In genomic region chr15:43225201-43225949, GRCh38 we compare ENCODE assay signal across 8 cellular contexts. TPM values are rescaled to one million over a fixed set of nuclear protein-coding genes. Genes with fewer than 3 reads are reported as not detected.
DNase-seq lines count a peak whose midpoint lies in the region; ATAC-seq and TF ChIP-seq lines count a peak whose summit lies in the region.

No MANE protein-coding gene starts in this region.

- in situ Hi-C loops in Panc1 (cut with HindIII; ENCODE audit: low pct_unique_long_range_greater_than_20kb, low sequenced_read_pairs), result no loop called here

- no peak overlapping the region for H3K27ac Mint-ChIP-seq in activated naive CD4-positive, alpha-beta T cell treated with anti-CD3 and anti-CD28 coated beads, Interleukin-2, amount 50 U/mL, for 72 hours
- no peak overlapping the region for H3K27ac Mint-ChIP-seq in progenitor cell of endocrine pancreas

- H3K9me3 Mint-ChIP-seq in activated naive CD4-positive, alpha-beta T cell treated with anti-CD3 and anti-CD28 coated beads, Interleukin-2, amount 50 U/mL, for 72 hours, result no peaks in the 10 kb centered on the region
- H3K9me3 Mint-ChIP-seq in progenitor cell of endocrine pancreas (ENCODE audit: low read depth), result peaks cover 2% of the 10 kb centered on the region

- peaks cover 7% of the 10 kb centered on the region for H3K27me3 ChIP-seq in Panc1 (ENCODE audit: control insufficient read depth, insufficient read depth, low read length)

- no peak overlapping the region for H3K4me3 Mint-ChIP-seq in progenitor cell of endocrine pancreas (ENCODE audit: low read depth)

- no peaks in the 10 kb centered on the region for H3K9me3 ChIP-seq in Panc1 (ENCODE audit: control insufficient read depth, insufficient read depth, low read depth, low read length)

- H3K36me3 ChIP-seq in Panc1 (ENCODE audit: control insufficient read depth, insufficient read depth, low read length), result no peaks in the 10 kb centered on the region

- peaks cover 11% of the 10 kb centered on the region for H3K27me3 Mint-ChIP-seq in progenitor cell of endocrine pancreas

- no peak overlapping the region for H3K27ac ChIP-seq in Panc1 (ENCODE audit: low read length)

- ATAC-seq in Panc1 (peak; percentile 95), Right ventricle myocardium superior (ENCODE audit: poor library complexity) (peak; percentile 87), HG02973 (IDR thresholded peaks at IDR 0.05; ENCODE audit: unreplicated experiment) (no peak)
- ATAC-seq in activated naive CD4-positive, alpha-beta T cell treated with anti-CD3 and anti-CD28 coated beads, Interleukin-2, amount 50 U/mL, for 72 hours, result peak; percentile 87 to 93

- no TSS peak for BruUV-seq in Panc1 (replicated peaks; lab: Mats Ljungman, UMichigan)

- CTCF ChIA-PET in Panc1 (lab: Charles Lee), result interaction anchor here (0.5 to 1.9 kb wide), 15 partner anchors 11 to 242 kb away, joined by 3 to 49 read pairs (median 5); partner anchors contain the start of genes TGM5 and TGM7

- DNase-seq in Daoy (ENCODE audit: low read depth) (peak; percentile 57), HT1080 (ENCODE audit: low read depth) (peak; percentile 55), Panc1 (ENCODE audit: low read depth, low spot score) (peak; percentile 45), Right ventricle myocardium superior (no peak), progenitor cell of endocrine pancreas (ENCODE audit: low spot score, unreplicated experiment) (no peak), T1000 (lab: John Stamatoyannopoulos, UW) (no peak)
- peak in 1 of 2 donors; percentile 54 for DNase-seq in activated naive CD4-positive, alpha-beta T cell treated with anti-CD3 and anti-CD28 coated beads, Interleukin-2, amount 50 U/mL, for 72 hours (ENCODE audit: low spot score in 2 of 2)

- intact Hi-C loops in Panc1 (cut with micrococcal nuclease; ENCODE audit: unreplicated experiment), result loop anchor here (1.0 kb wide), 1 partner anchor 60 kb away; no protein-coding TSS in a partner anchor
- intact Hi-C loops in Right ventricle myocardium superior (cut with DNase I), result loop anchor here (2.0 kb wide), 1 partner anchor 61 kb away; no protein-coding TSS in a partner anchor

- POLR2A ChIA-PET in Panc1 (lab: Charles Lee), result interaction anchor here (0.5 kb wide), 1 partner anchor 60 kb away, joined by 4 read pairs; no protein-coding TSS in a partner anchor

- H3K4me3 ChIP-seq in Panc1 (ENCODE audit: low read depth in 2 of 2, low read length in 2 of 2), result no peak overlapping the region

- TF ChIP-seq CTCF in Panc1 (IDR thresholded peaks at IDR 0.05) (peak; percentile 87), progenitor cell of endocrine pancreas (IDR thresholded peaks at IDR 0.05; ENCODE audit: unreplicated experiment) (peak; percentile 67)

- H3K4me1 Mint-ChIP-seq in progenitor cell of endocrine pancreas (ENCODE audit: low read depth), result peaks cover 4% of the 10 kb centered on the region

- no peaks in the 10 kb centered on the region for H3K4me1 ChIP-seq in Panc1 (ENCODE audit: control insufficient read depth, insufficient read depth, low read length)

- H3K36me3 Mint-ChIP-seq in activated naive CD4-positive, alpha-beta T cell treated with anti-CD3 and anti-CD28 coated beads, Interleukin-2, amount 50 U/mL, for 72 hours, result no peaks in the 10 kb centered on the region
- H3K36me3 Mint-ChIP-seq in progenitor cell of endocrine pancreas (ENCODE audit: insufficient read depth), result no peaks in the 10 kb centered on the region

RNA-seq across cellular contexts. Expression of gene EPB42, which starts 4.6 kb away (rescaled TPM):
- total RNA-seq in Daoy (2014; rRNA removed; shearing (Covaris generic)), result not detected in 2 replicates
- total RNA-seq in HT1080 (2014; rRNA removed; shearing (Covaris generic)), result not detected in 2 replicates
- not detected in 2 replicates for polyA plus RNA-seq in HT1080 (2015; cell fraction: cytosol; rRNA removed)
- not detected in 2 replicates for polyA plus RNA-seq in HT1080 (2015; cell fraction: nucleus; rRNA removed)
- 0.10 TPM for total RNA-seq in Panc1 (2021; ENCODE audit: unreplicated experiment)
- not detected for polyA plus RNA-seq in Panc1 (2012; ENCODE audit: insufficient read length)
- not detected for total RNA-seq in activated naive CD4-positive, alpha-beta T cell treated with anti-CD3 and anti-CD28 coated beads, Interleukin-2, amount 50 U/mL, for 72 hours
- 0.24 TPM for total RNA-seq in Right ventricle myocardium superior
- total RNA-seq in progenitor cell of endocrine pancreas, result not detected in 2 replicates

RNA-seq across cellular contexts. Expression of gene CCNDBP1, which starts 40.2 kb away (rescaled TPM):
- total RNA-seq in Daoy (2014; rRNA removed; shearing (Covaris generic)), result 38.5 and 59.3 TPM in 2 replicates
- total RNA-seq in HT1080 (2014; rRNA removed; shearing (Covaris generic)), result 41.6 and 42.7 TPM in 2 replicates
- 48.5 and 49.6 TPM in 2 replicates for polyA plus RNA-seq in HT1080 (2015; cell fraction: cytosol; rRNA removed)
- polyA plus RNA-seq in HT1080 (2015; cell fraction: nucleus; rRNA removed), result 48.0 and 63.0 TPM in 2 replicates
- total RNA-seq in Panc1 (2021; ENCODE audit: unreplicated experiment), result 62.5 TPM
- polyA plus RNA-seq in Panc1 (2012; ENCODE audit: insufficient read length), result 75.8 TPM
- total RNA-seq in activated naive CD4-positive, alpha-beta T cell treated with anti-CD3 and anti-CD28 coated beads, Interleukin-2, amount 50 U/mL, for 72 hours, result 10 to 100 TPM; 61.7 to 62.7 TPM
- 47.7 TPM for total RNA-seq in Right ventricle myocardium superior
- total RNA-seq in progenitor cell of endocrine pancreas, result 43.2 and 44.1 TPM in 2 replicates

RNA-seq across cellular contexts. Expression of gene TGM5, which starts 41.4 kb away (rescaled TPM):
- total RNA-seq in Daoy (2014; rRNA removed; shearing (Covaris generic)), result 0.51 TPM in 1 of 2 replicates, not detected in the other
- total RNA-seq in HT1080 (2014; rRNA removed; shearing (Covaris generic)), result 0.20 and 0.98 TPM in 2 replicates
- 0.33 and 0.72 TPM in 2 replicates for polyA plus RNA-seq in HT1080 (2015; cell fraction: cytosol; rRNA removed)
- 1.8 and 2.2 TPM in 2 replicates for polyA plus RNA-seq in HT1080 (2015; cell fraction: nucleus; rRNA removed)
- total RNA-seq in Panc1 (2021; ENCODE audit: unreplicated experiment) (not detected), Right ventricle myocardium superior (not detected), progenitor cell of endocrine pancreas (not detected in 2 replicates)
- not detected for polyA plus RNA-seq in Panc1 (2012; ENCODE audit: insufficient read length)
- total RNA-seq in activated naive CD4-positive, alpha-beta T cell treated with anti-CD3 and anti-CD28 coated beads, Interleukin-2, amount 50 U/mL, for 72 hours, result under 1 TPM in 1 of 2 donors, not detected in 1; 0.45 TPM

Comparison
In these comparisons a context has a peak if more than half of its experiments do, and no peak if none do; other contexts are left out.
1. DNase-seq: peak in Daoy (single experiment), HT1080 (single experiment) and Panc1 (single experiment); none in Right ventricle myocardium superior (single experiment), progenitor cell of endocrine pancreas (single experiment) and T1000 (single experiment).